8 cellular contexts compared by ENCODE assay signal in the genomic region with DNA sequence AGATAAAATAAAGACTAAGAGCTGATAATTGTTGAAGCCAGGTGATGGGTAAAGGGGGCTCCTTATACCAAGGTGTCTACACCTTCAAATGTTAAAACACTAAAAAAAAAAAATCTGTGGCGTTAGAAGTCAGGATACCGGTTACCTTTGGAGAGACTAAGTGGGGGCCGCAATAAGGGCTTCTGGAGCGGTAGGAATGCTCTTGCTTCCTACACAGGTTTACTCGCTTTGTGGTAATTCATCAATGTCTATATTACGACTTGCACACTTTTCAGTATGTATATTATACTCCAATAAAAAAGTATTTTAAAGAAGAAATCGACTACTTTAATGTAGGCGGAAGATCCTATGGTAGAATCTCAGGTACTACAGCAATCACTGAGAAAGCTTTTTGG. TPM values are rescaled to one million over a fixed set of nuclear protein-coding genes. Genes with fewer than 3 reads are reported as not detected.
DNase-seq lines count a peak whose midpoint lies in the region; ATAC-seq and TF ChIP-seq lines count a peak whose summit lies in the region.

No MANE protein-coding gene starts in this region.

- H2AFZ ChIP-seq in PC-3 (ENCODE audit: low read length) (peak overlapping the region; percentile 64; the same call in 1 of the 2 replicates), parathyroid adenoma (peak overlapping the region; percentile 91)

- no peak for TF ChIP-seq CTCF in PC-3 (conservative IDR thresholded peaks at IDR 0.05; ENCODE audit: low read depth, low read length)
- TF ChIP-seq CTCF in epithelial cell of proximal tubule (conservative IDR thresholded peaks at IDR 0.05; ENCODE audit: low read depth, low read length), result no peak
- TF ChIP-seq CTCF in parathyroid adenoma (IDR thresholded peaks at IDR 0.05), result no peak

- H3F3A ChIP-seq in PC-3 (ENCODE audit: low read length, unreplicated experiment), result no peaks in the 10 kb centered on the region

- H3K9me3 ChIP-seq in ES-I3 (ENCODE audit: control insufficient read depth, insufficient read depth, low read length) (no peaks in the 10 kb centered on the region), PC-3 (ENCODE audit: low read length) (no peaks in the 10 kb centered on the region), parathyroid adenoma (ENCODE audit: control insufficient read depth, low read length) (no peaks in the 10 kb centered on the region)

- intact Hi-C loops in PC-3 (cut with micrococcal nuclease), result no loop called here

- H3K9me2 ChIP-seq in PC-3 (replicated peaks; ENCODE audit: low read length), result no peaks in the 10 kb centered on the region

- H3K27ac ChIP-seq in PC-3 (ENCODE audit: low read length) (peak overlapping the region; percentile 91), parathyroid adenoma (peak overlapping the region; percentile 82)

- no peaks in the 10 kb centered on the region for H4K20me1 ChIP-seq in PC-3 (ENCODE audit: low read length)

- CTCF ChIA-PET in PC-3 (lab: Charles Lee), result interaction anchor here (1.4 to 1.7 kb wide), 2 partner anchors 62 to 524 kb away, joined by 5 to 13 read pairs; no protein-coding TSS in a partner anchor

- ATAC-seq in PC-3 (no peak), GM21515 (IDR thresholded peaks at IDR 0.05; ENCODE audit: unreplicated experiment) (no peak), HG03442 (IDR thresholded peaks at IDR 0.05; ENCODE audit: unreplicated experiment) (no peak)

- H3K4me1 ChIP-seq in ES-I3 (ENCODE audit: insufficient read depth, low read length), result peaks cover 17% of the 10 kb centered on the region
- H3K4me1 ChIP-seq in PC-3 (ENCODE audit: insufficient read depth, low read length), result peaks cover 9% of the 10 kb centered on the region
- H3K4me1 ChIP-seq in parathyroid adenoma, result peaks cover 4% of the 10 kb centered on the region

- POLR2A ChIA-PET in PC-3 (lab: Charles Lee; ENCODE audit: unreplicated experiment), result interaction anchor here (0.6 kb wide), 1 partner anchor 385 kb away, joined by 3 read pairs; no protein-coding TSS in a partner anchor

- TSS peak; percentile 71 for BruUV-seq in PC-3 (replicated peaks; lab: Mats Ljungman, UMichigan)

- DNase-seq in PC-3 (no peak), epithelial cell of proximal tubule (ENCODE audit: low read depth) (no peak), DMS153 treated with DMSO at 0.1 percent for 48 hours (lab: John Stamatoyannopoulos, UW; ENCODE audit: unreplicated experiment) (no peak), SK-N-DZ (ENCODE audit: low spot score) (no peak)

- H3K79me2 ChIP-seq in PC-3 (ENCODE audit: low read length), result peaks cover 54% of the 10 kb centered on the region
- peaks cover 7% of the 10 kb centered on the region for H3K79me2 ChIP-seq in parathyroid adenoma

- H3K36me3 ChIP-seq in ES-I3 (ENCODE audit: insufficient read depth, low read length) (peaks cover 5% of the 10 kb centered on the region; the same call in 1 of the 2 replicates), PC-3 (ENCODE audit: low read depth, low read length) (no peaks in the 10 kb centered on the region; the same call in 1 of the 2 replicates), parathyroid adenoma (ENCODE audit: control insufficient read depth, insufficient read depth, low read length) (no peaks in the 10 kb centered on the region)

- H3K9ac ChIP-seq in ES-I3 (ENCODE audit: low read depth, low read length) (peak overlapping the region; percentile 72), PC-3 (ENCODE audit: low read length) (peak overlapping the region; percentile 98), parathyroid adenoma (no peak overlapping the region)

- H3K4me3 ChIP-seq in PC-3 (ENCODE audit: low read length) (peak overlapping the region; percentile 79), epithelial cell of proximal tubule (ENCODE audit: low read depth, low read length) (peak overlapping the region; percentile 81), parathyroid adenoma (ENCODE audit: low read depth, low read length) (peak overlapping the region; percentile 88)

- peak overlapping the region; percentile 92 for H3K4me2 ChIP-seq in PC-3 (ENCODE audit: low read length)
- H3K4me2 ChIP-seq in parathyroid adenoma (ENCODE audit: low read length), result peak overlapping the region; percentile 83

- H3K27me3 ChIP-seq in PC-3 (ENCODE audit: low read length) (no peaks in the 10 kb centered on the region), parathyroid adenoma (ENCODE audit: control insufficient read depth, insufficient read depth, low read length) (no peaks in the 10 kb centered on the region)

RNA-seq across cellular contexts. Expression of gene MRPS27, which starts 12.5 kb away (rescaled TPM):
- total RNA-seq in PC-3 (2014; rRNA removed), result 48.6 and 59.0 TPM in 2 replicates
- 54.4 and 86.3 TPM in 2 replicates for total RNA-seq in epithelial cell of proximal tubule
- polyA plus RNA-seq in SK-N-DZ (2014; cell fraction: cytosol; rRNA removed), result 137 and 146 TPM in 2 replicates
- 58.5 and 66.6 TPM in 2 replicates for polyA plus RNA-seq in SK-N-DZ (2014; cell fraction: nucleus; rRNA removed)

RNA-seq across cellular contexts. Expression of gene PTCD2, which starts 12.6 kb away (rescaled TPM):
- 3.4 and 6.0 TPM in 2 replicates for total RNA-seq in PC-3 (2014; rRNA removed)
- total RNA-seq in epithelial cell of proximal tubule, result 5.3 and 6.6 TPM in 2 replicates
- 10.3 and 20.1 TPM in 2 replicates for polyA plus RNA-seq in SK-N-DZ (2014; cell fraction: cytosol; rRNA removed)
- 23.9 and 25.8 TPM in 2 replicates for polyA plus RNA-seq in SK-N-DZ (2014; cell fraction: nucleus; rRNA removed)
